In the genomic region with DNA sequence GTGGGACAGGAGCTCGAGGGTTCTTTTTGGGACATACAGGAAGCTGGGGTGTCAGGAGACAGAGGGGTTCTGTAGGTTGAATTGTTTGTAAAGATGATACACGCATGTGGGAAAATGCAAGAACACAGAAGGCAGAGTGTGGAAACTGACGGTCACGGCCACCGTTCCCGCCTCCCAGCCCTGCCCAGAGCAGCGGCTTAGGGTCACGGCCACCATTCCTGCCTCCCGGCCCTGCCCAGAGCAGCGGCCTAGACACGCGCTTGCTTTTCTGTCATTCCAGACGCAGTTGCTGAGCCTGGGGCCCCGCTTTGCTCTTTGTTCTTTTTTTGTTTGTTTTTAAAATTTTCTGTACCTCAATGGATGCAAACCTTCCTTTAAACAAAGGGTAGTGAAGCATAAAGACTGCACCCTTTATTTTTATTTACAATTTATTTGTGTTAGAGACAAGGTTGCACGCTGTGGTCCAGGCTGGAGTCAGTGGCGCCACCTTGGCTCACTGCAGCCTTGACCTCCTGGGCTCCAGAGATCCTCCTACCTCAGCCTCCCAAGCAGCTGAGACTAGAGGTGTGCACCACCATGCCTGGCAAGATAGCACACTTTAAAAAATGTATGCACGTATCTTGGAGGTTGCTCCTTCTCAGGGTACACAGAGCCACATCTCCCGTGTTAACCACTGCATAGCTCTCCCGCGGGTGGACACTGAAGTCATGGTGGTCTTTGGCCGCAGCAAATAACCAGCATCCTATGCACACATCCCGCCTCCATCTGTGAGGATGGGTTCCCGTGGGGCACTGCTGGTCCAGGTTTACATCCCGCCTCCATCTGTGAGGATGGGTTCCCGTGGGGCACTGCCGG, we compare ENCODE assay signal across 25 cellular contexts.
DNase-seq lines count a peak whose midpoint lies in the region; ATAC-seq and TF ChIP-seq lines count a peak whose summit lies in the region.
"Had no signal": no experiment of that assay in that cellular context is flagged by ENCODE, and none has a peak within 500 bp of the region (broad histone marks: within the 10 kb centered on the region; RNA-seq: fewer than 3 reads in every experiment).

No MANE protein-coding gene starts in this region.

- CTCF ChIA-PET in activated CD4-positive, alpha-beta memory T cell treated with anti-CD3 and anti-CD28 coated beads for 36 hours (lab: Charles Lee): interaction anchor here (2.0 kb wide), 1 partner anchor 8 kb away, joined by 8 read pairs; no protein-coding TSS in a partner anchor
- CTCF ChIA-PET in activated CD4-positive, alpha-beta memory T cell treated with anti-CD3 and anti-CD28 coated beads, Interleukin-2, amount 10 ng/mL, durations not matched to agents 7 days and 5 days (lab: Charles Lee): interaction anchor here (1.9 kb wide), 1 partner anchor 9 kb away, joined by 4 read pairs; no protein-coding TSS in a partner anchor

- H3K9me3 Mint-ChIP-seq in activated CD4-positive, alpha-beta memory T cell treated with anti-CD3 and anti-CD28 coated beads for 36 hours: peaks cover 2% of the 10 kb centered on the region
- no peaks in the 10 kb centered on the region for H3K9me3 Mint-ChIP-seq in activated CD4-positive, alpha-beta memory T cell treated with anti-CD3 and anti-CD28 coated beads, Interleukin-2, amount 10 ng/mL, durations not matched to agents 7 days and 5 days
- H3K9me3 Mint-ChIP-seq: activated naive CD8-positive, alpha-beta T cell treated with anti-CD3 and anti-CD28 coated beads, Interleukin-2, amount 10 ng/mL, durations not matched to agents 7 days and 5 days; activated T-helper 2 cell treated with anti-CD3 and anti-CD28 coated beads, Interferon-gamma antibody, Interleukin-2, Interleukin-4, amounts not matched to agents 10 μg/mL and 5 μg/mL and 100 μg/mL, durations not matched to agents 14 hours and 24 hours and 36 hours; mesothelial cell of epicardium; naive thymus-derived CD8-positive, alpha-beta T cell had no signal

- DNase-seq in activated CD4-positive, alpha-beta memory T cell treated with anti-CD3 and anti-CD28 coated beads for 36 hours: peak; percentile 2
- DNase-seq in activated CD4-positive, alpha-beta memory T cell treated with anti-CD3 and anti-CD28 coated beads, Interleukin-2, amount 10 ng/mL, durations not matched to agents 7 days and 5 days: no peak
- DNase-seq in Peyer's patch (peak in 2 of 3 donors; percentile 6 to 19), right lobe of liver (peak; percentile 4 to 16 (median 15)), sciatic nerve (ENCODE audit: low spot score) (peak; percentile 47), retina (no peak), DMS53 (lab: John Stamatoyannopoulos, UW) (no peak)
- DNase-seq: 8988T; activated naive CD8-positive, alpha-beta T cell treated with anti-CD3 and anti-CD28 coated beads, Interleukin-2, amount 10 ng/mL, durations not matched to agents 7 days and 5 days; central memory CD4-positive, alpha-beta T cell; DMS79; GF-D8; Karpas-422; MV-4-11; NCI-H2171; SJCRH30; T-helper 1 cell had no signal

- H3K27ac ChIP-seq in Peyer's patch (no peak overlapping the region), right lobe of liver (no peak overlapping the region)
- H3K27ac ChIP-seq: epithelial cell of prostate, SJCRH30, upper lobe of left lung had no signal

- POLR2A ChIA-PET in activated CD4-positive, alpha-beta memory T cell treated with anti-CD3 and anti-CD28 coated beads for 36 hours (lab: Charles Lee): interaction anchor here (0.7 kb wide), 1 partner anchor 802 kb away, joined by 3 read pairs; no protein-coding TSS in a partner anchor
- POLR2A ChIA-PET in activated CD4-positive, alpha-beta memory T cell treated with anti-CD3 and anti-CD28 coated beads, Interleukin-2, amount 10 ng/mL, durations not matched to agents 7 days and 5 days (lab: Charles Lee): no interaction called here

- H3K27me3 Mint-ChIP-seq in activated CD4-positive, alpha-beta memory T cell treated with anti-CD3 and anti-CD28 coated beads for 36 hours: peaks cover 5% of the 10 kb centered on the region
- H3K27me3 Mint-ChIP-seq in activated CD4-positive, alpha-beta memory T cell treated with anti-CD3 and anti-CD28 coated beads, Interleukin-2, amount 10 ng/mL, durations not matched to agents 7 days and 5 days: no peaks in the 10 kb centered on the region

- H3K4me1 ChIP-seq in Peyer's patch: no peaks in the 10 kb centered on the region
- no peaks in the 10 kb centered on the region for H3K4me1 ChIP-seq in right lobe of liver
- H3K4me1 ChIP-seq: SJCRH30 had no signal

- no peak overlapping the region for H3K4me3 ChIP-seq in Peyer's patch
- H3K4me3 ChIP-seq in right lobe of liver: no peak overlapping the region
- H3K4me3 ChIP-seq: heart left ventricle, SJCRH30, upper lobe of left lung had no signal

- no peaks in the 10 kb centered on the region for H3K36me3 Mint-ChIP-seq in activated CD4-positive, alpha-beta memory T cell treated with anti-CD3 and anti-CD28 coated beads for 36 hours
- H3K36me3 Mint-ChIP-seq in activated CD4-positive, alpha-beta memory T cell treated with anti-CD3 and anti-CD28 coated beads, Interleukin-2, amount 10 ng/mL, durations not matched to agents 7 days and 5 days (ENCODE audit: low read depth): no peaks in the 10 kb centered on the region
- H3K36me3 Mint-ChIP-seq: activated naive CD8-positive, alpha-beta T cell treated with anti-CD3 and anti-CD28 coated beads, Interleukin-2, amount 10 ng/mL, durations not matched to agents 7 days and 5 days; mesothelial cell of epicardium; naive thymus-derived CD8-positive, alpha-beta T cell had no signal

- H3K27ac Mint-ChIP-seq in activated CD4-positive, alpha-beta memory T cell treated with anti-CD3 and anti-CD28 coated beads for 36 hours: no peak overlapping the region
- H3K27ac Mint-ChIP-seq in activated CD4-positive, alpha-beta memory T cell treated with anti-CD3 and anti-CD28 coated beads, Interleukin-2, amount 10 ng/mL, durations not matched to agents 7 days and 5 days: no peak overlapping the region
- H3K27ac Mint-ChIP-seq: activated naive CD8-positive, alpha-beta T cell treated with anti-CD3 and anti-CD28 coated beads, Interleukin-2, amount 10 ng/mL, durations not matched to agents 7 days and 5 days; activated T-helper 2 cell treated with anti-CD3 and anti-CD28 coated beads, Interferon-gamma antibody, Interleukin-2, Interleukin-4, amounts not matched to agents 10 μg/mL and 5 μg/mL and 100 μg/mL, durations not matched to agents 14 hours and 24 hours and 36 hours; mesothelial cell of epicardium; naive thymus-derived CD8-positive, alpha-beta T cell had no signal

- H3K4me1 Mint-ChIP-seq in activated CD4-positive, alpha-beta memory T cell treated with anti-CD3 and anti-CD28 coated beads for 36 hours (ENCODE audit: low read depth): peaks cover 12% of the 10 kb centered on the region
- peaks cover 12% of the 10 kb centered on the region for H3K4me1 Mint-ChIP-seq in activated CD4-positive, alpha-beta memory T cell treated with anti-CD3 and anti-CD28 coated beads, Interleukin-2, amount 10 ng/mL, durations not matched to agents 7 days and 5 days
- H3K4me1 Mint-ChIP-seq: mesothelial cell of epicardium had no signal

- H3K4me3 Mint-ChIP-seq in activated CD4-positive, alpha-beta memory T cell treated with anti-CD3 and anti-CD28 coated beads for 36 hours: no peak overlapping the region
- H3K4me3 Mint-ChIP-seq in activated CD4-positive, alpha-beta memory T cell treated with anti-CD3 and anti-CD28 coated beads, Interleukin-2, amount 10 ng/mL, durations not matched to agents 7 days and 5 days: no peak overlapping the region
- H3K4me3 Mint-ChIP-seq: activated naive CD8-positive, alpha-beta T cell treated with anti-CD3 and anti-CD28 coated beads, Interleukin-2, amount 10 ng/mL, durations not matched to agents 7 days and 5 days; mesothelial cell of epicardium; naive thymus-derived CD8-positive, alpha-beta T cell had no signal

- H3K36me3 ChIP-seq in Peyer's patch (no peaks in the 10 kb centered on the region), right lobe of liver (no peaks in the 10 kb centered on the region)
- H3K36me3 ChIP-seq: SJCRH30 had no signal

- intact Hi-C loops in activated CD4-positive, alpha-beta memory T cell treated with anti-CD3 and anti-CD28 coated beads for 36 hours (cut with micrococcal nuclease): no loop called here
- intact Hi-C loops in right lobe of liver (cut with DNase I): no loop called here
- intact Hi-C loops in sciatic nerve (cut with DNase I): no loop called here

- no peak for ATAC-seq in right lobe of liver
- ATAC-seq in sciatic nerve: no peak
- ATAC-seq in GM21737 (IDR thresholded peaks at IDR 0.05; ENCODE audit: unreplicated experiment): no peak
- ATAC-seq: naive thymus-derived CD8-positive, alpha-beta T cell; Panc1 had no signal

- no peaks in the 10 kb centered on the region for H3K27me3 ChIP-seq in Peyer's patch
- no peaks in the 10 kb centered on the region for H3K27me3 ChIP-seq in right lobe of liver
- H3K27me3 ChIP-seq: heart left ventricle, SJCRH30, upper lobe of left lung had no signal

- TF ChIP-seq POLR2A in Peyer's patch (IDR thresholded peaks at IDR 0.05) (no peak), right lobe of liver (IDR thresholded peaks at IDR 0.05) (no peak)

- TF ChIP-seq CTCF in Peyer's patch (IDR thresholded peaks at IDR 0.05): no peak
- TF ChIP-seq CTCF in right lobe of liver (IDR thresholded peaks at IDR 0.05): no peak

- H3K9me3 ChIP-seq in Peyer's patch: no peaks in the 10 kb centered on the region
- H3K9me3 ChIP-seq in right lobe of liver: no peaks in the 10 kb centered on the region
- H3K9me3 ChIP-seq: heart left ventricle, SJCRH30, upper lobe of left lung had no signal

- 84% methylated on average over 16 of the region's 26 CpGs for WGBS in right lobe of liver (ENCODE audit: insufficient coverage, low coverage, low lambda C conversion rate, missing lambda C conversion rate)

Comparison
In these comparisons a context has a peak if more than half of its experiments do, and no peak if none do; other contexts are left out.
1. DNase-seq: peak in activated CD4-positive, alpha-beta memory T cell treated with anti-CD3 and anti-CD28 coated beads for 36 hours (single experiment), Peyer's patch (2 of 3), right lobe of liver (3 of 3) and sciatic nerve (single experiment); none in activated CD4-positive, alpha-beta memory T cell treated with anti-CD3 and anti-CD28 coated beads, Interleukin-2, amount 10 ng/mL, durations not matched to agents 7 days and 5 days (single experiment), retina (single experiment) and DMS53 (single experiment).